ENCODE assay signal across 10 cellular contexts in genomic region chr19:42323852-42324654, GRCh38. TPM values are rescaled to one million over a fixed set of nuclear protein-coding genes. Genes with fewer than 3 reads are reported as not detected.
A peak's percentile ranks its signal among the peaks of the same experiment; 100 is the strongest.
DNase-seq lines count a peak whose midpoint lies in the region; ATAC-seq and TF ChIP-seq lines count a peak whose summit lies in the region.
"Had no signal": no experiment of that assay in that cellular context is flagged by ENCODE, and none has a peak within 500 bp of the region (broad histone marks: within the 10 kb centered on the region; RNA-seq: fewer than 3 reads in every experiment).

No MANE protein-coding gene starts in this region.

- H3K27ac ChIP-seq in cardiac muscle cell: no peak overlapping the region
- H3K27ac ChIP-seq in upper lobe of right lung: no peak overlapping the region

- H3K27ac Mint-ChIP-seq in activated T-cell treated with anti-CD3 and anti-CD28 coated beads, Interleukin-2, amount 50 U/mL, for 72 hours: no peak overlapping the region

- no peaks in the 10 kb centered on the region for H3K9me3 ChIP-seq in cardiac muscle cell (ENCODE audit: low read depth)
- H3K9me3 ChIP-seq in iPS-15b (ENCODE audit: control insufficient read depth, insufficient read depth, low read length): no peaks in the 10 kb centered on the region
- no peaks in the 10 kb centered on the region for H3K9me3 ChIP-seq in upper lobe of right lung
- H3K9me3 ChIP-seq in HAP-1: no peaks in the 10 kb centered on the region

- DNase-seq in cardiac muscle cell (ENCODE audit: low read depth in 1 of 2, low spot score in 1 of 2) (no peak), cardiac septum (ENCODE audit: low spot score) (no peak), upper lobe of right lung (peak; percentile 73), kidney tubule cell (ENCODE audit: low spot score) (no peak), HAP-1 (ENCODE audit: low spot score in 2 of 2) (no peak)
- peak; percentile 53 to 61 for DNase-seq in activated T-cell treated with anti-CD3 and anti-CD28 coated beads, Interleukin-2, amount 50 U/mL, for 72 hours
- DNase-seq: NCI-H510A treated with DMSO at 0.1 percent for 48 hours had no signal

- H3K4me3 Mint-ChIP-seq in activated T-cell treated with anti-CD3 and anti-CD28 coated beads, Interleukin-2, amount 50 U/mL, for 72 hours: peak overlapping the region; percentile 84 to 99

- H3K4me1 ChIP-seq in cardiac muscle cell (ENCODE audit: low read depth) (peaks cover 8% of the 10 kb centered on the region), iPS-15b (ENCODE audit: control insufficient read depth, insufficient read depth, low read length) (no peaks in the 10 kb centered on the region), upper lobe of right lung (peaks cover 22% of the 10 kb centered on the region), HAP-1 (peaks cover 10% of the 10 kb centered on the region)

- H3K27me3 Mint-ChIP-seq in activated T-cell treated with anti-CD3 and anti-CD28 coated beads, Interleukin-2, amount 50 U/mL, for 72 hours (ENCODE audit: low read depth): peaks cover 16% of the 10 kb centered on the region

- intact Hi-C loops in cardiac septum (cut with DNase I): loop anchor here (2.0 kb wide), 1 partner anchor 77 kb away; no protein-coding TSS in a partner anchor
- intact Hi-C loops in upper lobe of right lung (cut with DNase I): no loop called here

- H3K36me3 Mint-ChIP-seq in activated T-cell treated with anti-CD3 and anti-CD28 coated beads, Interleukin-2, amount 50 U/mL, for 72 hours (ENCODE audit: insufficient read depth in 2 of 2): peaks cover 5 to 6% of the 10 kb centered on the region in 2 donors
- H3K36me3 Mint-ChIP-seq: activated naive CD8-positive, alpha-beta T cell had no signal

- no peak overlapping the region for H3K9ac ChIP-seq in iPS-15b (ENCODE audit: low read depth, low read length)

- no peaks in the 10 kb centered on the region for H3K36me3 ChIP-seq in cardiac muscle cell
- H3K36me3 ChIP-seq in iPS-15b (ENCODE audit: control insufficient read depth, insufficient read depth, low read length): no peaks in the 10 kb centered on the region
- H3K36me3 ChIP-seq in upper lobe of right lung: no peaks in the 10 kb centered on the region
- H3K36me3 ChIP-seq in HAP-1 (replicated peaks): peaks cover 3% of the 10 kb centered on the region; the same call in 1 of the 2 replicates

- H3K27me3 ChIP-seq in cardiac muscle cell (peaks cover 53% of the 10 kb centered on the region), iPS-15b (ENCODE audit: control insufficient read depth, insufficient read depth, low read length) (peaks cover 15% of the 10 kb centered on the region), upper lobe of right lung (peaks cover 25% of the 10 kb centered on the region), HAP-1 (ENCODE audit: low read depth) (no peaks in the 10 kb centered on the region)

- H3K9me3 Mint-ChIP-seq in activated T-cell treated with anti-CD3 and anti-CD28 coated beads, Interleukin-2, amount 50 U/mL, for 72 hours: no peaks in the 10 kb centered on the region

- in situ Hi-C loops in HAP-1 (cut with MboI; ENCODE audit: low sequenced_read_pairs): no loop called here

- TF ChIP-seq CTCF in cardiac muscle cell (IDR thresholded peaks at IDR 0.05; ENCODE audit: low read depth, low read length): no peak
- TF ChIP-seq CTCF in upper lobe of right lung (IDR thresholded peaks at IDR 0.05): no peak

- peaks cover 36% of the 10 kb centered on the region for H3K4me1 Mint-ChIP-seq in activated T-cell treated with anti-CD3 and anti-CD28 coated beads, Interleukin-2, amount 50 U/mL, for 72 hours (ENCODE audit: low read depth)

- H3K4me3 ChIP-seq in cardiac muscle cell (peak overlapping the region; percentile 4), iPS-15b (ENCODE audit: low read depth, low read length) (peak overlapping the region; percentile 47), upper lobe of right lung (peak overlapping the region; percentile 96), HAP-1 (no peak overlapping the region)

- peak in 1 of 2 donors; percentile 8 for ATAC-seq in activated T-cell treated with anti-CD3 and anti-CD28 coated beads, Interleukin-2, amount 50 U/mL, for 72 hours (replicated peaks in 1 of 2)
- ATAC-seq in upper lobe of right lung: no peak
- ATAC-seq in HG02798 (IDR thresholded peaks at IDR 0.05; ENCODE audit: poor library complexity, unreplicated experiment): no peak

RNA-seq across cellular contexts. Expression of gene MEGF8, which starts 1.4 kb away (rescaled TPM):
- total RNA-seq in cardiac muscle cell: 81.9 and 102 TPM in 2 replicates
- 18.5 and 23.9 TPM in 2 replicates for polyA plus RNA-seq in cardiac muscle cell
- 45.8 TPM for total RNA-seq in cardiac septum
- total RNA-seq in activated T-cell treated with anti-CD3 and anti-CD28 coated beads, Interleukin-2, amount 50 U/mL, for 72 hours: 10 to 100 TPM in 1 of 2 donors, 1 to 10 TPM in 1; 9.7 to 14.0 TPM
- 18.4 TPM for total RNA-seq in upper lobe of right lung

RNA-seq across cellular contexts. Expression of gene TMEM145, which starts 10.9 kb away (rescaled TPM):
- 0.18 and 3.7 TPM in 2 replicates for total RNA-seq in cardiac muscle cell
- polyA plus RNA-seq in cardiac muscle cell: 0.47 and 3.8 TPM in 2 replicates
- 0.24 TPM for total RNA-seq in cardiac septum
- total RNA-seq in activated T-cell treated with anti-CD3 and anti-CD28 coated beads, Interleukin-2, amount 50 U/mL, for 72 hours: 1 to 10 TPM in 1 of 2 donors, under 1 TPM in 1; 0.67 to 1.6 TPM
- total RNA-seq in upper lobe of right lung: 0.35 TPM

RNA-seq across cellular contexts. Expression of gene PAFAH1B3, which starts 21.6 kb away (rescaled TPM):
- total RNA-seq in cardiac muscle cell: 91.2 and 144 TPM in 2 replicates
- polyA plus RNA-seq in cardiac muscle cell: 87.9 and 131 TPM in 2 replicates
- total RNA-seq in cardiac septum: 4.0 TPM
- 10 to 100 TPM; 36.7 to 37.6 TPM for total RNA-seq in activated T-cell treated with anti-CD3 and anti-CD28 coated beads, Interleukin-2, amount 50 U/mL, for 72 hours
- 13.2 TPM for total RNA-seq in upper lobe of right lung

RNA-seq across cellular contexts. Expression of gene PRR19, which starts 22.1 kb away (rescaled TPM):
- 1.3 and 1.4 TPM in 2 replicates for total RNA-seq in cardiac muscle cell
- polyA plus RNA-seq in cardiac muscle cell: 0.16 and 2.9 TPM in 2 replicates
- 0.16 TPM for total RNA-seq in cardiac septum
- total RNA-seq in activated T-cell treated with anti-CD3 and anti-CD28 coated beads, Interleukin-2, amount 50 U/mL, for 72 hours: under 1 TPM; 0.29 to 0.86 TPM
- 0.52 TPM for total RNA-seq in upper lobe of right lung

RNA-seq across cellular contexts. Expression of gene CIC, which starts 55.0 kb away (rescaled TPM):
- total RNA-seq in cardiac muscle cell (55.5 and 62.9 TPM in 2 replicates), cardiac septum (51.3 TPM), upper lobe of right lung (76.7 TPM)
- polyA plus RNA-seq in cardiac muscle cell: 18.1 and 18.7 TPM in 2 replicates
- total RNA-seq in activated T-cell treated with anti-CD3 and anti-CD28 coated beads, Interleukin-2, amount 50 U/mL, for 72 hours: 10 to 100 TPM; 90.1 to 95.0 TPM

Comparison
In these comparisons a context has a peak if more than half of its experiments do, and no peak if none do; other contexts are left out.
1. DNase-seq: peak in activated T-cell treated with anti-CD3 and anti-CD28 coated beads, Interleukin-2, amount 50 U/mL, for 72 hours (2 of 2) and upper lobe of right lung (single experiment); none in cardiac muscle cell (0 of 2), cardiac septum (single experiment), kidney tubule cell (single experiment) and HAP-1 (0 of 2).